ENCODE assay signal across 13 cellular contexts in the genomic region with DNA sequence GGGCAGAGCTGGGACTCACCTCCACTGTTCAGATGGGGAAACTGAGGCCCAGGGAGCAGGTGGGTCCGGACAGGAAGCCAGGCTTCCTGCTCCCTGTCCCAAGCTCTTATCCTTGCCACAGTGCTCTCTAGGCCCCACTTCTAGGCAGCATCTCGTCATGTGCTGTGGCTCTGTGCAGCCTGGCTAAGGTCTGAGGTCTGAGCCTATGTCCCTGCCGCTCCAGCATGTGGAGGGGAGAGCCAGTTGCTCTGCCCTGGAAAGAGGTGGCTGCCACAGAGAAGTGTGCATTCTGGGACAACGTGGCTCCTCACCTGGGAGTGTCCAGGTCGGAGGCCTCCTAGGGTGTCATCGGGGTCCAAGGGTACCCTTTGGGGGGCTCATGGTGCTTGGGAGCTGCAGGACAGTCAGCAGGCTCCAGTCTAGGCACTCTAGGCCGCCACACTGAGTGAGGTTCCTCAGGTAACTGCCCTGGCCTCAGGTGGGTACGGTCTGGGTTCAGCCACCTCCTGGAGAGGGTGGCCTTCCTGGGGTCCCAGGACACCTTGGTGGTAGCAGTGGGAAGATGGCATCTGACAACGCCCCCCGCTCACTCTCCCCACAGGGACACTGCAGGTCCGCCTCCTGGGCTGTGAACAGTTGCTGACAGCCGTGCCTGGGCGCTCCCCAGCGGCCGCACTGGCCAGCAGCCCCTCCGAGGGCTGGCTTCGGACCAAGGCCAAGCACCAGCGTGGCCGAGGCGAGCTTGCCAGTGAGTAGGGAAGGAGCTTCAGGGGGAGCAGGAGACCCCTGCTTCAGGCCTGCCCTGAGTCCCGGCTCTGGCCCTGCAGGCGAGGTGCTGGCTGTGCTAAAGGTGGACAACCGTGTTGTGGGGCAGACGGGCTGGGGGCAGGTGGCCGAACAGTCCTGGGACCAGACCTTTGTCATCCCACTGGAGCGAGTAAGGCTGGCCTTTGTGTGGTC. TPM values are rescaled to one million over a fixed set of nuclear protein-coding genes. Genes with fewer than 3 reads are reported as not detected.
DNase-seq lines count a peak whose midpoint lies in the region; ATAC-seq and TF ChIP-seq lines count a peak whose summit lies in the region.
"Had no signal": no experiment of that assay in that cellular context is flagged by ENCODE, and none has a peak within 500 bp of the region (broad histone marks: within the 10 kb centered on the region; RNA-seq: fewer than 3 reads in every experiment).

No MANE protein-coding gene starts in this region.

- peak overlapping the region; percentile 31 for H3K23ac ChIP-seq in neuronal stem cell (ENCODE audit: low read depth, low read length, poor library complexity)

- no peak for TF ChIP-seq CTCF in body of pancreas (IDR thresholded peaks at IDR 0.05)

- H3K4me1 ChIP-seq in body of pancreas (no peaks in the 10 kb centered on the region), neuronal stem cell (ENCODE audit: control insufficient read depth in 2 of 2, insufficient read depth in 1 of 2, low read depth in 1 of 2, low read length in 2 of 2) (no peaks in the 10 kb centered on the region)
- H3K4me1 ChIP-seq: esophagus squamous epithelium, SJSA1, uterus had no signal

- no peaks in the 10 kb centered on the region for H3K9me3 ChIP-seq in body of pancreas
- no peaks in the 10 kb centered on the region for H3K9me3 ChIP-seq in neuronal stem cell (replicated peaks in 1 of 2; ENCODE audit: control insufficient read depth in 2 of 2, insufficient read depth in 1 of 2, low read depth in 1 of 2, low read length in 2 of 2)
- H3K9me3 ChIP-seq: esophagus squamous epithelium, SJSA1, uterus had no signal

- no peak overlapping the region for H4K91ac ChIP-seq in neuronal stem cell (ENCODE audit: low read depth, low read length, poor library complexity)

- peak overlapping the region; percentile 11 for H3K4me2 ChIP-seq in neuronal stem cell (ENCODE audit: insufficient read depth, low read length, poor library complexity, severe bottlenecking)

- no peak overlapping the region for H3K14ac ChIP-seq in neuronal stem cell (ENCODE audit: low read length)

- intact Hi-C loops in body of pancreas (cut with DNase I): no loop called here

- no peak overlapping the region for H2BK120ac ChIP-seq in neuronal stem cell (ENCODE audit: low read depth, low read length)

- no peak overlapping the region for H2AFZ ChIP-seq in neuronal stem cell (ENCODE audit: low read length)

- H3K27me3 ChIP-seq in H7 (ENCODE audit: control insufficient read depth, insufficient read depth, low read length) (no peaks in the 10 kb centered on the region), body of pancreas (no peaks in the 10 kb centered on the region), neuronal stem cell (ENCODE audit: control insufficient read depth in 3 of 3, insufficient read depth in 3 of 3, low read depth in 1 of 3, low read length in 3 of 3) (no peaks in the 10 kb centered on the region)
- H3K27me3 ChIP-seq: esophagus squamous epithelium, SJSA1, uterus had no signal

- H2AK5ac ChIP-seq in neuronal stem cell (ENCODE audit: low read depth, low read length): no peak overlapping the region

- 91 to 98% methylated on average over 13 to 24 of the region's 26 CpGs for WGBS in body of pancreas, 2 donors
- WGBS in neuronal stem cell (ENCODE audit: extremely low coverage in 2 of 2, insufficient read length in 2 of 2, insufficient replicate concordance in 1 of 2), 2 donors: no CpG with 5 or more reads among the region's 26 CpGs

- no peak overlapping the region for H4K8ac ChIP-seq in neuronal stem cell (ENCODE audit: low read depth, low read length)

- H3K9ac ChIP-seq in neuronal stem cell (ENCODE audit: low read depth, low read length, poor library complexity): peak overlapping the region; percentile 81

- peaks cover 7% of the 10 kb centered on the region for H3K36me3 ChIP-seq in H7 (replicated peaks; ENCODE audit: control insufficient read depth, insufficient read depth, low read length)
- no peaks in the 10 kb centered on the region for H3K36me3 ChIP-seq in body of pancreas (replicated peaks in 1 of 2; ENCODE audit: insufficient read depth in 1 of 2, low read depth in 2 of 2)
- peaks cover 12 to 61% of the 10 kb centered on the region in 2 donors for H3K36me3 ChIP-seq in neuronal stem cell (replicated peaks in 1 of 2; ENCODE audit: control insufficient read depth in 2 of 2, insufficient read depth in 2 of 2, low read length in 2 of 2)
- H3K36me3 ChIP-seq: uterus had no signal

- no peaks in the 10 kb centered on the region for H3K79me1 ChIP-seq in neuronal stem cell (ENCODE audit: low read depth, low read length)

- no peak overlapping the region for H3K4ac ChIP-seq in neuronal stem cell (ENCODE audit: low read length)

- H3K4me3 ChIP-seq in H7 (ENCODE audit: insufficient read depth, low read depth, low read length): no peak overlapping the region
- no peak overlapping the region for H3K4me3 ChIP-seq in body of pancreas
- peak overlapping the region in 1 of 2 donors; percentile 40 for H3K4me3 ChIP-seq in neuronal stem cell (ENCODE audit: low read length in 2 of 2)
- H3K4me3 ChIP-seq: esophagus squamous epithelium, SJSA1, uterus had no signal

- TF ChIP-seq POLR2A in body of pancreas (IDR thresholded peaks at IDR 0.05): no peak

- H3K27ac ChIP-seq in body of pancreas: no peak overlapping the region
- H3K27ac ChIP-seq in neuronal stem cell (replicated peaks; ENCODE audit: low read length): no peak overlapping the region
- H3K27ac ChIP-seq: esophagus squamous epithelium, SJSA1, uterus had no signal

- peak; percentile 39 for ATAC-seq in body of pancreas
- ATAC-seq in HG02870 (IDR thresholded peaks at IDR 0.05; ENCODE audit: unreplicated experiment): no peak
- ATAC-seq: left lobe of liver had no signal

- no peak overlapping the region for H2BK12ac ChIP-seq in neuronal stem cell (ENCODE audit: low read length)

- no peak overlapping the region for H3K18ac ChIP-seq in neuronal stem cell (ENCODE audit: low read length)

- DNase-seq in H7 (peak; percentile 48), body of pancreas (peak in 1 of 4 donors; percentile 10), neuronal stem cell (ENCODE audit: low spot score) (no peak), putamen (ENCODE audit: low spot score) (no peak)
- DNase-seq in activated CD8-positive, alpha-beta memory T cell treated with anti-CD3 and anti-CD28 coated beads, Interleukin-2, amount 50 U/mL, for 4 hours: no peak
- DNase-seq: esophagus squamous epithelium; NCI-H1417; NCI-H2171; stimulated activated CD4-positive, alpha-beta T cell treated with anti-CD3 and anti-CD28 coated beads, Interleukin-2, amount 100 ng/mL, for 48 hours; uterus had no signal

- no peak overlapping the region for H2BK15ac ChIP-seq in neuronal stem cell (ENCODE audit: low read length)

- peak overlapping the region; percentile 53 for H2BK5ac ChIP-seq in neuronal stem cell (ENCODE audit: low read length)

RNA-seq across cellular contexts. Expression of a gene that starts 10.4 kb away (rescaled TPM):
- total RNA-seq in H7 (2014; rRNA removed; shearing (Covaris generic)): 29.4 and 35.0 TPM in 2 replicates
- 10 to 100 TPM in 1 of 2 donors, 1 to 10 TPM in 1; 4.9 to 10.2 TPM for total RNA-seq in body of pancreas
- 10.5 TPM for polyA plus RNA-seq in neuronal stem cell (2013, experiment 1 of 2)
- 10.2 TPM for polyA plus RNA-seq in neuronal stem cell (2013, experiment 2 of 2)

RNA-seq across cellular contexts. Expression of a gene that starts 11.2 kb away (rescaled TPM):
- total RNA-seq in H7 (2014; rRNA removed; shearing (Covaris generic)): 66.5 and 76.6 TPM in 2 replicates
- total RNA-seq in body of pancreas: 10 to 100 TPM; 21.1 to 64.9 TPM
- polyA plus RNA-seq in neuronal stem cell (2013, experiment 1 of 2): 27.7 TPM
- 27.9 TPM for polyA plus RNA-seq in neuronal stem cell (2013, experiment 2 of 2)

RNA-seq across cellular contexts. Expression of a gene that starts 23.7 kb away (rescaled TPM):
- total RNA-seq in H7 (2014; rRNA removed; shearing (Covaris generic)): 798 and 1,235 TPM in 2 replicates
- 10 to 100 TPM; 70.9 to 87.2 TPM for total RNA-seq in body of pancreas
- polyA plus RNA-seq in neuronal stem cell (2013, experiment 1 of 2): 683 TPM
- 718 TPM for polyA plus RNA-seq in neuronal stem cell (2013, experiment 2 of 2)

RNA-seq across cellular contexts. Expression of a gene that starts 56.1 kb away (rescaled TPM):
- total RNA-seq in H7 (2014; rRNA removed; shearing (Covaris generic)): 82.3 and 113 TPM in 2 replicates
- total RNA-seq in body of pancreas: 10 to 100 TPM; 58.1 to 62.3 TPM
- 41.3 TPM for polyA plus RNA-seq in neuronal stem cell (2013, experiment 1 of 2)
- 40.8 TPM for polyA plus RNA-seq in neuronal stem cell (2013, experiment 2 of 2)

RNA-seq across cellular contexts. Expression of a gene that starts 59.0 kb away (rescaled TPM):
- total RNA-seq in H7 (2014; rRNA removed; shearing (Covaris generic)): 19.6 and 31.1 TPM in 2 replicates
- total RNA-seq in body of pancreas: 10 to 100 TPM; 25.7 to 41.9 TPM
- polyA plus RNA-seq in neuronal stem cell (2013, experiment 1 of 2): 19.6 TPM
- polyA plus RNA-seq in neuronal stem cell (2013, experiment 2 of 2): 19.4 TPM
